Comparison of ENCODE assay signal across 8 cellular contexts in genomic region chr22:30763815-30764686, GRCh38.
DNase-seq lines count a peak whose midpoint lies in the region; ATAC-seq and TF ChIP-seq lines count a peak whose summit lies in the region.

No MANE protein-coding gene starts in this region.

- H3K4me3 ChIP-seq in foreskin fibroblast (ENCODE audit: low read depth in 1 of 2, low read length in 2 of 2) (no peak overlapping the region), ovary (no peak overlapping the region)

- TF ChIP-seq EP300 in ovary (IDR thresholded peaks at IDR 0.05): no peak

- peak; percentile 56 for TF ChIP-seq CTCF in foreskin fibroblast (IDR thresholded peaks at IDR 0.05; ENCODE audit: low read depth, low read length)
- no peak for TF ChIP-seq CTCF in ovary (IDR thresholded peaks at IDR 0.05)

- no peaks in the 10 kb centered on the region for H3K36me3 ChIP-seq in ovary

- no peak for TF ChIP-seq POLR2A in ovary (IDR thresholded peaks at IDR 0.05)

- no peak for ATAC-seq in GM18909 (IDR thresholded peaks at IDR 0.05; ENCODE audit: poor library complexity, unreplicated experiment)

- H3K9me3 ChIP-seq in ovary: no peaks in the 10 kb centered on the region

- DNase-seq in COR-L47 (lab: John Stamatoyannopoulos, UW) (peak; percentile 61), HS-27A (ENCODE audit: low read depth) (peak; percentile 30), NCI-H82 treated with DMSO at 0.1 percent for 48 hours (lab: John Stamatoyannopoulos, UW; ENCODE audit: unreplicated experiment) (peak; percentile 42), foreskin fibroblast (peak; percentile 58 to 84), ovary (peak in 4 of 5 donors; percentile 21 to 43 (median 24)), middle frontal gyrus (ENCODE audit: extremely low spot score, low spot score) (no peak)
- DNase-seq in activated T-cell treated with anti-CD3 and anti-CD28 coated beads, Interleukin-2, amount 50 U/mL, for 1 hour: peak; percentile 32

- no peaks in the 10 kb centered on the region for H3K27me3 ChIP-seq in ovary

- intact Hi-C loops in ovary (cut with DNase I): no loop called here

- H3K27ac ChIP-seq in ovary: no peak overlapping the region

- no peaks in the 10 kb centered on the region for H3K4me1 ChIP-seq in ovary (ENCODE audit: insufficient read depth)

- WGBS in ovary, 3 donors: 38 to 46% (median 43%) methylated on average over 12 of the region's 12 CpGs
